ENCODE assay signal across 10 cellular contexts in genomic region chr5:177432143-177432904, GRCh38. TPM values are rescaled to one million over a fixed set of nuclear protein-coding genes. Genes with fewer than 3 reads are reported as not detected.
A peak's percentile ranks its signal among the peaks of the same experiment; 100 is the strongest.
DNase-seq lines count a peak whose midpoint lies in the region; ATAC-seq, FAIRE-seq and TF ChIP-seq lines count a peak whose summit lies in the region.
"Had no signal": no experiment of that assay in that cellular context is flagged by ENCODE, and none has a peak within 500 bp of the region (broad histone marks: within the 10 kb centered on the region; RNA-seq: fewer than 3 reads in every experiment).

No MANE protein-coding gene starts in this region.

- peaks cover 81% of the 10 kb centered on the region for H3K36me3 Mint-ChIP-seq in T-helper 2 cell treated with Interferon-gamma antibody and Interleukin-4, amounts not matched to agents 5 μg/mL and 100 μg/mL, for 36 hours (ENCODE audit: low read depth)
- H3K36me3 Mint-ChIP-seq in effector memory CD8-positive, alpha-beta T cell (ENCODE audit: insufficient read depth), result peaks cover 90% of the 10 kb centered on the region

- no peaks in the 10 kb centered on the region for H3K27me3 ChIP-seq in spleen (replicated peaks in 1 of 7)
- H3K27me3 ChIP-seq in testis, result no peaks in the 10 kb centered on the region

- FAIRE-seq in GM12891 (lab: Jason Lieb, UNC), result no peak

- H3K27me3 Mint-ChIP-seq in T-helper 2 cell treated with Interferon-gamma antibody and Interleukin-4, amounts not matched to agents 5 μg/mL and 100 μg/mL, for 36 hours (ENCODE audit: low read depth), result no peaks in the 10 kb centered on the region
- no peaks in the 10 kb centered on the region for H3K27me3 Mint-ChIP-seq in effector memory CD8-positive, alpha-beta T cell

- H3K9me3 ChIP-seq in spleen, result no peaks in the 10 kb centered on the region
- no peaks in the 10 kb centered on the region for H3K9me3 ChIP-seq in testis
- H3K9me3 ChIP-seq: prostate gland had no signal

- H3K4me1 ChIP-seq in spleen, result peaks cover 61 to 100% (median 76%) of the 10 kb centered on the region in 6 donors
- peaks cover 7% of the 10 kb centered on the region for H3K4me1 ChIP-seq in testis
- H3K4me1 ChIP-seq: prostate gland had no signal

- intact Hi-C loops in spleen (cut with DNase I; ENCODE audit: low total_unique reads), result no loop called here
- intact Hi-C loops in testis (cut with DNase I; ENCODE audit: low total_unique reads), result no loop called here
- intact Hi-C loops in lower leg skin (cut with DNase I; ENCODE audit: low total_unique reads), result no loop called here

- ATAC-seq in effector memory CD8-positive, alpha-beta T cell (replicated peaks), result no peak

- H3K27ac ChIP-seq in spleen (peak overlapping the region; percentile 92 to 99 (median 98)), testis (no peak overlapping the region)
- H3K27ac ChIP-seq: prostate gland had no signal

- in situ Hi-C loops in ACHN (cut with HindIII; ENCODE audit: low pct_ligation_motif_present, low pct_unique_long_range_greater_than_20kb, low sequenced_read_pairs), result no loop called here

- peak overlapping the region; percentile 98 for H3K4me3 Mint-ChIP-seq in T-helper 2 cell treated with Interferon-gamma antibody and Interleukin-4, amounts not matched to agents 5 μg/mL and 100 μg/mL, for 36 hours
- peak overlapping the region; percentile 90 to 93 for H3K4me3 Mint-ChIP-seq in effector memory CD8-positive, alpha-beta T cell

- no peak for TF ChIP-seq POLR2A in GM12891 (IDR thresholded peaks at IDR 0.05; ENCODE audit: low read depth, low read length)
- no peak for TF ChIP-seq POLR2A in spleen (IDR thresholded peaks at IDR 0.05)
- TF ChIP-seq POLR2A in testis (IDR thresholded peaks at IDR 0.05), result no peak
- no peak for TF ChIP-seq POLR2A in lower leg skin (IDR thresholded peaks at IDR 0.05)

- H3K4me1 Mint-ChIP-seq in T-helper 2 cell treated with Interferon-gamma antibody and Interleukin-4, amounts not matched to agents 5 μg/mL and 100 μg/mL, for 36 hours (ENCODE audit: low read depth), result peaks cover 58% of the 10 kb centered on the region
- H3K4me1 Mint-ChIP-seq in effector memory CD8-positive, alpha-beta T cell (ENCODE audit: low read depth in 2 of 2), result peaks cover 53 to 66% of the 10 kb centered on the region in 2 donors

- peak overlapping the region in 7 of 8 donors; percentile 4 to 90 (median 25) for H3K4me3 ChIP-seq in spleen
- no peak overlapping the region for H3K4me3 ChIP-seq in testis
- H3K4me3 ChIP-seq in lower leg skin (ENCODE audit: low read depth, poor library complexity, severe bottlenecking), result no peak overlapping the region
- H3K4me3 ChIP-seq: prostate gland had no signal

- DNase-seq in GM12891 (ENCODE audit: insufficient read length, low spot score) (no peak), spleen (peak; percentile 86), testis (no peak), ACHN (no peak), HT-29 (ENCODE audit: low spot score) (no peak), lower leg skin (ENCODE audit: low spot score in 2 of 2) (no peak)
- peak; percentile 68 for DNase-seq in T-helper 2 cell treated with Interferon-gamma antibody and Interleukin-4, amounts not matched to agents 5 μg/mL and 100 μg/mL, for 36 hours (ENCODE audit: low spot score)
- DNase-seq in effector memory CD8-positive, alpha-beta T cell, result no peak

- peak overlapping the region; percentile 96 for H3K27ac Mint-ChIP-seq in T-helper 2 cell treated with Interferon-gamma antibody and Interleukin-4, amounts not matched to agents 5 μg/mL and 100 μg/mL, for 36 hours
- peak overlapping the region; percentile 76 to 93 for H3K27ac Mint-ChIP-seq in effector memory CD8-positive, alpha-beta T cell

- TF ChIP-seq CTCF in spleen (IDR thresholded peaks at IDR 0.05 in 8 of 11, conservative IDR thresholded peaks at IDR 0.05 in 3 of 11), result peak in 1 of 11 experiments; percentile 12
- TF ChIP-seq CTCF in testis (IDR thresholded peaks at IDR 0.05), result no peak
- TF ChIP-seq CTCF in lower leg skin (IDR thresholded peaks at IDR 0.05), result no peak

- peaks cover 10 to 78% (median 64%) of the 10 kb centered on the region in 6 donors for H3K36me3 ChIP-seq in spleen
- no peaks in the 10 kb centered on the region for H3K36me3 ChIP-seq in testis (ENCODE audit: low read depth, missing control alignments)

- 51 to 74% (median 65%) methylated on average over 14 to 20 of the region's 20 CpGs for WGBS in spleen, 5 donors
- WGBS in testis, 2 donors, result 81 to 96% methylated on average over 8 to 20 of the region's 20 CpGs
- WGBS in lower leg skin, 2 donors, result 70 to 94% methylated on average over 3 to 13 of the region's 20 CpGs

- H3K9me3 Mint-ChIP-seq in T-helper 2 cell treated with Interferon-gamma antibody and Interleukin-4, amounts not matched to agents 5 μg/mL and 100 μg/mL, for 36 hours, result no peaks in the 10 kb centered on the region
- no peaks in the 10 kb centered on the region for H3K9me3 Mint-ChIP-seq in effector memory CD8-positive, alpha-beta T cell

TF ChIP-seq in GM12891, 5 proteins besides CTCF, POLR2A, EP300 and RAD21:
- peak; percentile 6; the same call in 1 of the 2 replicates for TF ChIP-seq POU2F2 (IDR thresholded peaks at IDR 0.05; ENCODE audit: low read depth, low read length)
- TF ChIP-seq SPI1 (IDR thresholded peaks at IDR 0.05; ENCODE audit: low read depth, low read length), result no peak

RNA-seq across cellular contexts. Expression of gene GRK6, which starts 5.8 kb away (rescaled TPM):
- 42.8 TPM for polyA plus RNA-seq in GM12891 (2012; ENCODE audit: low read depth, missing spikeins)
- total RNA-seq in spleen (100 to 1,000 TPM; 114 to 170 (median 149) TPM), testis (10 to 100 TPM; 51.8 to 57.0 TPM), lower leg skin (10 to 100 TPM; 29.5 to 56.7 (median 38.1) TPM)
- polyA plus RNA-seq in spleen (10 to 100 TPM; 45.7 to 75.9 (median 55.3) TPM), testis (ENCODE audit: insufficient read depth, low read depth, low replicate concordance) (32.6 TPM)
- 87.7 and 94.2 TPM in 2 replicates for total RNA-seq in HT-29 (2014; rRNA removed; shearing (Covaris generic))

RNA-seq across cellular contexts. Expression of gene PRR7, which starts 14.3 kb away (rescaled TPM):
- 8.4 TPM for polyA plus RNA-seq in GM12891 (2012; ENCODE audit: low read depth, missing spikeins)
- total RNA-seq in spleen, result 1 to 10 TPM in 6 of 7 donors, not detected in 1; 2.6 to 5.3 (median 4.7) TPM
- polyA plus RNA-seq in spleen, result 1 to 10 TPM; 1.7 to 5.7 (median 3.9) TPM
- 10 to 100 TPM; 19.9 to 23.2 TPM for total RNA-seq in testis
- 2.8 TPM for polyA plus RNA-seq in testis (ENCODE audit: insufficient read depth, low read depth, low replicate concordance)
- 69.3 and 86.7 TPM in 2 replicates for total RNA-seq in HT-29 (2014; rRNA removed; shearing (Covaris generic))
- total RNA-seq in lower leg skin, result 10 to 100 TPM in 1 of 4 donors, 1 to 10 TPM in 3; 5.4 to 10.2 (median 8.0) TPM

RNA-seq across cellular contexts. Expression of gene F12, which starts 23.0 kb away (rescaled TPM):
- polyA plus RNA-seq in GM12891 (2012; ENCODE audit: low read depth, missing spikeins), result 4.7 TPM
- total RNA-seq in spleen, result 1 to 10 TPM in 3 of 7 donors, under 1 TPM in 4; 0.60 to 1.7 (median 0.94) TPM
- polyA plus RNA-seq in spleen, result 1 to 10 TPM; 1.1 to 2.3 (median 1.3) TPM
- 1 to 10 TPM; 5.3 to 5.8 TPM for total RNA-seq in testis
- 4.9 TPM for polyA plus RNA-seq in testis (ENCODE audit: insufficient read depth, low read depth, low replicate concordance)
- total RNA-seq in HT-29 (2014; rRNA removed; shearing (Covaris generic)), result 52.9 TPM in 2 replicates
- total RNA-seq in lower leg skin, result 10 to 100 TPM in 2 of 4 donors, 1 to 10 TPM in 2; 1.9 to 14.5 (median 10.1) TPM

RNA-seq across cellular contexts. Expression of gene PFN3, which starts 31.9 kb away (rescaled TPM):
- polyA plus RNA-seq in GM12891 (2012; ENCODE audit: low read depth, missing spikeins), result not detected
- total RNA-seq in spleen (not detected), testis (10 to 100 TPM; 27.5 to 45.7 TPM), lower leg skin (not detected)
- polyA plus RNA-seq in spleen (not detected), testis (ENCODE audit: insufficient read depth, low read depth, low replicate concordance) (7.4 TPM)
- total RNA-seq in HT-29 (2014; rRNA removed; shearing (Covaris generic)), result not detected in 2 replicates
- total RNA-seq: NCI-H460, prostate gland had no signal

RNA-seq across cellular contexts. Expression of gene DBN1, which starts 41.1 kb away (rescaled TPM):
- polyA plus RNA-seq in GM12891 (2012; ENCODE audit: low read depth, missing spikeins), result 36.9 TPM
- 10 to 100 TPM; 13.0 to 26.5 (median 17.6) TPM for total RNA-seq in spleen
- 10 to 100 TPM in 1 of 3 donors, 1 to 10 TPM in 2; 6.8 to 16.3 (median 7.6) TPM for polyA plus RNA-seq in spleen
- total RNA-seq in testis, result 10 to 100 TPM; 69.6 to 83.1 TPM
- 50.5 TPM for polyA plus RNA-seq in testis (ENCODE audit: insufficient read depth, low read depth, low replicate concordance)
- 11.3 and 12.9 TPM in 2 replicates for total RNA-seq in HT-29 (2014; rRNA removed; shearing (Covaris generic))
- 10 to 100 TPM; 14.0 to 65.5 (median 27.6) TPM for total RNA-seq in lower leg skin

Comparison
In these comparisons a context has a peak if more than half of its experiments do, and no peak if none do; other contexts are left out.
1. DNase-seq: peak in T-helper 2 cell treated with Interferon-gamma antibody and Interleukin-4, amounts not matched to agents 5 μg/mL and 100 μg/mL, for 36 hours (single experiment) and spleen (single experiment); none in GM12891 (single experiment), effector memory CD8-positive, alpha-beta T cell (0 of 3), testis (single experiment), ACHN (single experiment), HT-29 (single experiment) and lower leg skin (0 of 2).
2. H3K27ac ChIP-seq: peak in spleen (8 of 8); none in testis (0 of 2).
3. H3K4me3 ChIP-seq: peak in spleen (7 of 8); none in testis (0 of 2) and lower leg skin (single experiment).